Comparison of ENCODE assay signal across 8 cellular contexts in the genomic region with DNA sequence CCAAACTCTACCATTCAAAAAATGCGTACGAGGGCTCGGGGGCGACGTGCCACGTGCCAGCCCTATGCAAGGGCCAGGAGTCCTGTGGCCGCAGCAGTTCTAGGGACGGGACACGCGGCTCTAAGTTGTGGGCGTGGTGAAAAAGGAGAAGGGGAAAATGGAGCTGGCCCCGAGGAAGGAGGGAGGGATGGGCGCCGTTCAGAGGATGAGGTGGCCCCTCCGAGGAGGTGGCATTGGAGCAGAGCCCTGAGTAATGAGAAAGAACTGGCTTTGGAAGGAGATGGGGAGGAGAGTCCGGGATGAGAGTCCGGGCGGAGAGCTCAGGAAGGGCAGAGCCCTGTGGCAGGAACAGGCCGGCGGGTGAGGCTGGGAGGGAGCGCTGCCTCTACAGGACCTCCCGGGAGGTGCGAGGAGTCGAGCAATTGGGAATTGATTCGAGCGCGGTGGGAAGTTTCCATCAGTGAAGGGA. TPM values are rescaled to one million over a fixed set of nuclear protein-coding genes. Genes with fewer than 3 reads are reported as not detected.
A peak's percentile ranks its signal among the peaks of the same experiment; 100 is the strongest.
DNase-seq lines count a peak whose midpoint lies in the region; ATAC-seq and TF ChIP-seq lines count a peak whose summit lies in the region.

No MANE protein-coding gene starts in this region.

- peak overlapping the region in 2 of 3 donors; percentile 40 to 66 for H3K4me3 Mint-ChIP-seq in T-cell

- no peak overlapping the region for H3K27ac ChIP-seq in GM23248
- H3K27ac ChIP-seq in sigmoid colon: peak overlapping the region; percentile 48 to 63 (median 54)

- TF ChIP-seq CTCF in sigmoid colon (IDR thresholded peaks at IDR 0.05): no peak

- intact Hi-C loops in left cardiac atrium (cut with DNase I) (no loop called here), sigmoid colon (cut with DNase I) (no loop called here)

- no peaks in the 10 kb centered on the region for H3K9me2 ChIP-seq in GM23248 (ENCODE audit: insufficient read depth)

- no peaks in the 10 kb centered on the region for H3K36me3 ChIP-seq in GM23248 (ENCODE audit: low read depth)
- no peaks in the 10 kb centered on the region for H3K36me3 ChIP-seq in sigmoid colon

- H3K9me3 ChIP-seq in GM23248 (ENCODE audit: low read depth) (no peaks in the 10 kb centered on the region), sigmoid colon (no peaks in the 10 kb centered on the region)

- H3K27ac Mint-ChIP-seq in T-cell: no peak overlapping the region

- peak overlapping the region; percentile 80 for H3K4me2 ChIP-seq in GM23248 (ENCODE audit: unreplicated experiment)

- no peaks in the 10 kb centered on the region for H3K27me3 ChIP-seq in GM23248 (replicated peaks; ENCODE audit: insufficient read depth)
- no peaks in the 10 kb centered on the region for H3K27me3 ChIP-seq in sigmoid colon

- H3K27me3 Mint-ChIP-seq in T-cell: peaks cover 22 to 32% of the 10 kb centered on the region in 2 donors

- H3K36me3 Mint-ChIP-seq in T-cell: no peaks in the 10 kb centered on the region

- no peaks in the 10 kb centered on the region for H4K20me1 ChIP-seq in GM23248 (ENCODE audit: insufficient read depth)

- peak overlapping the region; percentile 74 for H2AFZ ChIP-seq in GM23248

- 0 out of 2 replicates have a peak, but pooled peaks cover 5% of the 10 kb centered on the region for H3F3A ChIP-seq in GM23248 (ENCODE audit: insufficient read depth)

- peaks cover 4% of the 10 kb centered on the region; the same call in 1 of the 2 replicates for H3K4me1 ChIP-seq in GM23248 (ENCODE audit: insufficient read depth)
- peaks cover 0 to 21% (median 17%) of the 10 kb centered on the region in 4 donors for H3K4me1 ChIP-seq in sigmoid colon

- TF ChIP-seq POLR2A in sigmoid colon (IDR thresholded peaks at IDR 0.05): no peak

- peak; percentile 82 for DNase-seq in GM23248
- no peak for DNase-seq in T-cell
- peak; percentile 55 for DNase-seq in left cardiac atrium
- DNase-seq in sigmoid colon: no peak
- DNase-seq in activated CD4-positive, CD25-positive, alpha-beta regulatory T cell (lab: John Stamatoyannopoulos, UW): no peak
- DNase-seq in stimulated activated naive CD4-positive, alpha-beta T cell (lab: John Stamatoyannopoulos, UW): no peak
- no peak for DNase-seq in SW 1271 (lab: John Stamatoyannopoulos, UW)
- DNase-seq in DMS153 (lab: John Stamatoyannopoulos, UW): no peak

- H3K4me1 Mint-ChIP-seq in T-cell: peaks cover 7 to 16% (median 15%) of the 10 kb centered on the region in 3 donors

- TF ChIP-seq EP300 in sigmoid colon (IDR thresholded peaks at IDR 0.05): no peak

- H3K4me3 ChIP-seq in GM23248 (peak overlapping the region; percentile 71), sigmoid colon (peak overlapping the region; percentile 27 to 48 (median 42))

- 1 to 2% methylated on average over 26 to 27 of the region's 27 CpGs for WGBS in GM23248 (ENCODE audit: low coverage in 1 of 2, low lambda C conversion rate in 2 of 2, missing lambda C conversion rate in 2 of 2), 2 experiments
- WGBS in sigmoid colon, 2 donors: 1 to 2% methylated on average over 27 of the region's 27 CpGs

- in situ Hi-C loops in GM23248 (cut with MboI): loop anchor here (10.0 kb wide), 1 partner anchor 138 kb away; no protein-coding TSS in a partner anchor

- peak overlapping the region; percentile 35 for H3K9ac ChIP-seq in GM23248

- CTCF ChIA-PET in T-cell (lab: Charles Lee): no interaction called here

- H3K79me2 ChIP-seq in GM23248 (ENCODE audit: insufficient read depth): no peaks in the 10 kb centered on the region

- ATAC-seq in T-cell (replicated peaks in 1 of 4) (peak in 1 of 4 experiments; percentile 8), left cardiac atrium (peak; percentile 32 to 61)

- peaks cover 0 to 10% (median 0%) of the 10 kb centered on the region in 3 donors for H3K9me3 Mint-ChIP-seq in T-cell

- POLR2A ChIA-PET in T-cell (lab: Charles Lee): no interaction called here

RNA-seq across cellular contexts. Expression of gene OTUB1, which starts 21.0 kb away (rescaled TPM):
- total RNA-seq in GM23248 (2014; rRNA removed; shearing (Covaris generic)): 35.5 and 48.3 TPM in 2 replicates
- polyA plus RNA-seq in GM23248 (2016; fragmentation: Nextera tagmentation; extraction: Ambion mirVana) (123 and 130 TPM in 2 replicates), sigmoid colon (10 to 100 TPM; 88.9 to 96.4 (median 91.3) TPM)
- total RNA-seq in T-cell (10 to 100 TPM; 63.1 to 76.7 (median 67.2) TPM), left cardiac atrium (10 to 100 TPM; 44.4 to 47.8 TPM), sigmoid colon (10 to 100 TPM; 44.8 to 61.7 (median 57.8) TPM)

RNA-seq across cellular contexts. Expression of gene FLRT1, which starts 28.5 kb away (rescaled TPM):
- total RNA-seq in GM23248 (2014; rRNA removed; shearing (Covaris generic)): 0.22 TPM in 1 of 2 replicates, not detected in the other
- polyA plus RNA-seq in GM23248 (2016; fragmentation: Nextera tagmentation; extraction: Ambion mirVana) (0.09 TPM in 1 of 2 replicates, not detected in the other), sigmoid colon (under 1 TPM in 1 of 3 donors, not detected in 2; 0.66 TPM)
- total RNA-seq in T-cell (not detected), left cardiac atrium (1 to 10 TPM; 1.3 to 1.6 TPM), sigmoid colon (1 to 10 TPM in 3 of 4 donors, under 1 TPM in 1; 0.99 to 6.9 (median 3.1) TPM)

RNA-seq across cellular contexts. Expression of gene COX8A, which starts 32.8 kb away (rescaled TPM):
- 358 and 388 TPM in 2 replicates for total RNA-seq in GM23248 (2014; rRNA removed; shearing (Covaris generic))
- polyA plus RNA-seq in GM23248 (2016; fragmentation: Nextera tagmentation; extraction: Ambion mirVana): 397 and 417 TPM in 2 replicates
- 100 to 1,000 TPM; 108 to 152 (median 125) TPM for total RNA-seq in T-cell
- 100 to 1,000 TPM; 786 to 820 TPM for total RNA-seq in left cardiac atrium
- 100 to 1,000 TPM; 419 to 659 (median 577) TPM for total RNA-seq in sigmoid colon
- polyA plus RNA-seq in sigmoid colon: 1,000 to 10,000 TPM; 1,536 to 1,691 (median 1,674) TPM

Comparison
In these comparisons a context has a peak if more than half of its experiments do, and no peak if none do; other contexts are left out.
1. DNase-seq: peak in GM23248 (single experiment) and left cardiac atrium (single experiment); none in T-cell (0 of 34), sigmoid colon (single experiment), activated CD4-positive, CD25-positive, alpha-beta regulatory T cell (0 of 4), stimulated activated naive CD4-positive, alpha-beta T cell (0 of 6), SW 1271 (0 of 2) and DMS153 (single experiment).